ENCODE assay signal across 11 cellular contexts in genomic region chr11:66546966-66547661, GRCh38. TPM values are rescaled to one million over a fixed set of nuclear protein-coding genes. Genes with fewer than 3 reads are reported as not detected.
DNase-seq lines count a peak whose midpoint lies in the region; ATAC-seq and TF ChIP-seq lines count a peak whose summit lies in the region.
"Had no signal": no experiment of that assay in that cellular context is flagged by ENCODE, and none has a peak within 500 bp of the region (broad histone marks: within the 10 kb centered on the region; RNA-seq: fewer than 3 reads in every experiment).

No MANE protein-coding gene starts in this region.

- peak overlapping the region; percentile 33 for H3K27ac Mint-ChIP-seq in activated CD4-positive, alpha-beta T cell treated with anti-CD3 and anti-CD28 coated beads for 36 hours
- peak overlapping the region; percentile 85 for H3K27ac Mint-ChIP-seq in stimulated activated effector memory CD8-positive, alpha-beta T cell treated with anti-CD3 and anti-CD28 coated beads, Interleukin-12 subunit alpha, Interleukin-12 subunit beta, amount 100 ng/mL, for 72 hours

- 20 to 52% methylated on average over 1 to 2 of the region's 18 CpGs for WGBS in gastroesophageal sphincter (ENCODE audit: low coverage in 1 of 2), 2 donors

- H3K9me3 Mint-ChIP-seq in activated CD4-positive, alpha-beta T cell treated with anti-CD3 and anti-CD28 coated beads for 36 hours (ENCODE audit: low read depth), result no peaks in the 10 kb centered on the region
- H3K9me3 Mint-ChIP-seq in stimulated activated effector memory CD8-positive, alpha-beta T cell treated with anti-CD3 and anti-CD28 coated beads, Interleukin-12 subunit alpha, Interleukin-12 subunit beta, amount 100 ng/mL, for 72 hours, result no peaks in the 10 kb centered on the region

- H3K4me1 ChIP-seq in PC-3 (ENCODE audit: insufficient read depth, low read length), result peaks cover 17% of the 10 kb centered on the region
- peaks cover 3 to 55% (median 18%) of the 10 kb centered on the region in 3 donors for H3K4me1 ChIP-seq in gastroesophageal sphincter

- no TSS peak for BruUV-seq in PC-3 (replicated peaks; lab: Mats Ljungman, UMichigan)

- H3K4me1 Mint-ChIP-seq in activated CD4-positive, alpha-beta T cell treated with anti-CD3 and anti-CD28 coated beads for 36 hours, result peaks cover 20% of the 10 kb centered on the region
- peaks cover 40% of the 10 kb centered on the region for H3K4me1 Mint-ChIP-seq in stimulated activated effector memory CD8-positive, alpha-beta T cell treated with anti-CD3 and anti-CD28 coated beads, Interleukin-12 subunit alpha, Interleukin-12 subunit beta, amount 100 ng/mL, for 72 hours

- no peak for TF ChIP-seq POLR2A in gastroesophageal sphincter (IDR thresholded peaks at IDR 0.05)

- H3K36me3 Mint-ChIP-seq in activated CD4-positive, alpha-beta T cell treated with anti-CD3 and anti-CD28 coated beads for 36 hours (ENCODE audit: low read depth), result no peaks in the 10 kb centered on the region
- H3K36me3 Mint-ChIP-seq in stimulated activated effector memory CD8-positive, alpha-beta T cell treated with anti-CD3 and anti-CD28 coated beads, Interleukin-12 subunit alpha, Interleukin-12 subunit beta, amount 100 ng/mL, for 72 hours, result peaks cover 6% of the 10 kb centered on the region

- no peaks in the 10 kb centered on the region for H3F3A ChIP-seq in PC-3 (ENCODE audit: low read length, unreplicated experiment)

- no peaks in the 10 kb centered on the region for H3K27me3 ChIP-seq in PC-3 (ENCODE audit: low read length)
- H3K27me3 ChIP-seq in gastroesophageal sphincter, result no peaks in the 10 kb centered on the region

- H3K36me3 ChIP-seq in PC-3 (ENCODE audit: low read depth, low read length) (no peaks in the 10 kb centered on the region), gastroesophageal sphincter (peaks cover 0 to 17% of the 10 kb centered on the region in 2 donors)

- no peaks in the 10 kb centered on the region for H3K9me2 ChIP-seq in PC-3 (replicated peaks; ENCODE audit: low read length)

- H4K20me1 ChIP-seq in PC-3 (ENCODE audit: low read length), result no peaks in the 10 kb centered on the region

- DNase-seq in activated CD4-positive, alpha-beta T cell treated with anti-CD3 and anti-CD28 coated beads for 36 hours, result no peak
- no peak for DNase-seq in activated CD4-positive, alpha-beta T cell treated with anti-CD3 and anti-CD28 coated beads for 4 hours
- DNase-seq in PC-3 (no peak), inferior parietal cortex (ENCODE audit: extremely low spot score) (no peak), NCI-H2107 treated with DMSO at 0.1 percent for 48 hours (lab: John Stamatoyannopoulos, UW; ENCODE audit: unreplicated experiment) (no peak)
- no peak for DNase-seq in stimulated activated effector memory CD8-positive, alpha-beta T cell treated with anti-CD3 and anti-CD28 coated beads, Interleukin-12 subunit alpha, Interleukin-12 subunit beta, amount 100 ng/mL, for 72 hours (ENCODE audit: low spot score in 2 of 2)
- DNase-seq: activated CD4-positive, alpha-beta T cell treated with anti-CD3 and anti-CD28 coated beads, Interleukin-2, amount 50 U/mL, for 4 hours; NCI-H226 had no signal

- no peak for TF ChIP-seq CTCF in PC-3 (conservative IDR thresholded peaks at IDR 0.05; ENCODE audit: low read depth, low read length)
- TF ChIP-seq CTCF in gastroesophageal sphincter (IDR thresholded peaks at IDR 0.05), result no peak

- no peak for TF ChIP-seq EP300 in gastroesophageal sphincter (IDR thresholded peaks at IDR 0.05)

- intact Hi-C loops in activated CD4-positive, alpha-beta T cell treated with anti-CD3 and anti-CD28 coated beads for 36 hours (cut with DNase I, micrococcal nuclease), result loop anchor here (1.0 to 2.0 kb wide), 15 partner anchors 32 to 572 kb away; partner anchors contain the start of genes RBM14 (in 2 of the 2), BBS1 (in 1 of the 2), CCDC87 (in 1 of the 2) and CCS (in 1 of the 2)
- intact Hi-C loops in PC-3 (cut with micrococcal nuclease), result loop anchor here (1.0 to 2.0 kb wide), 2 partner anchors 45 to 70 kb away; partner anchors contain the start of gene RBM14

- H3K4me3 ChIP-seq in PC-3 (ENCODE audit: low read length), result no peak overlapping the region; the same call in 1 of the 2 replicates
- H3K4me3 ChIP-seq in gastroesophageal sphincter, result peak overlapping the region in 1 of 2 donors; percentile 91

- CTCF ChIA-PET in activated CD4-positive, alpha-beta T cell treated with anti-CD3 and anti-CD28 coated beads for 36 hours (lab: Charles Lee), result interaction anchor here (1.0 to 1.5 kb wide), 5 partner anchors 8 to 91 kb away, joined by 3 to 5 read pairs (median 4); partner anchors contain the start of genes CTSF, DPP3 and RBM4
- CTCF ChIA-PET in PC-3 (lab: Charles Lee), result no interaction called here

- peaks cover 5% of the 10 kb centered on the region for H3K27me3 Mint-ChIP-seq in activated CD4-positive, alpha-beta T cell treated with anti-CD3 and anti-CD28 coated beads for 36 hours

- no peak for ATAC-seq in activated CD4-positive, alpha-beta T cell treated with anti-CD3 and anti-CD28 coated beads for 36 hours
- ATAC-seq in PC-3 (no peak), gastroesophageal sphincter (no peak), HG03521 (IDR thresholded peaks at IDR 0.05; ENCODE audit: unreplicated experiment) (no peak)
- no peak for ATAC-seq in stimulated activated effector memory CD8-positive, alpha-beta T cell treated with anti-CD3 and anti-CD28 coated beads, Interleukin-12 subunit alpha, Interleukin-12 subunit beta, amount 100 ng/mL, for 72 hours

- POLR2A ChIA-PET in activated CD4-positive, alpha-beta T cell treated with anti-CD3 and anti-CD28 coated beads for 36 hours (lab: Charles Lee), result interaction anchor here (2.4 kb wide), 1 partner anchor 131 kb away, joined by 7 read pairs; no protein-coding TSS in a partner anchor
- POLR2A ChIA-PET in PC-3 (lab: Charles Lee; ENCODE audit: unreplicated experiment), result no interaction called here

- peak overlapping the region; percentile 76 for H3K4me3 Mint-ChIP-seq in activated CD4-positive, alpha-beta T cell treated with anti-CD3 and anti-CD28 coated beads for 36 hours
- peak overlapping the region; percentile 82 for H3K4me3 Mint-ChIP-seq in stimulated activated effector memory CD8-positive, alpha-beta T cell treated with anti-CD3 and anti-CD28 coated beads, Interleukin-12 subunit alpha, Interleukin-12 subunit beta, amount 100 ng/mL, for 72 hours

- H3K4me2 ChIP-seq in PC-3 (ENCODE audit: low read length), result peak overlapping the region; percentile 88

- peak overlapping the region; percentile 96; the same call in 1 of the 2 replicates for H2AFZ ChIP-seq in PC-3 (ENCODE audit: low read length)

- H3K9me3 ChIP-seq in PC-3 (ENCODE audit: low read length), result no peaks in the 10 kb centered on the region
- H3K9me3 ChIP-seq in gastroesophageal sphincter, result no peaks in the 10 kb centered on the region

- no peak overlapping the region for H3K9ac ChIP-seq in PC-3 (ENCODE audit: low read length)

- no peak overlapping the region for H3K27ac ChIP-seq in PC-3 (ENCODE audit: low read length)
- peak overlapping the region in 3 of 4 donors; percentile 84 to 87 (median 84) for H3K27ac ChIP-seq in gastroesophageal sphincter

- H3K79me2 ChIP-seq in PC-3 (ENCODE audit: low read length), result 0 out of 2 replicates have a peak, but pooled peaks cover 4% of the 10 kb centered on the region

RNA-seq across cellular contexts. Expression of gene ACTN3, which starts 0.4 kb away (rescaled TPM):
- under 1 TPM; 0.26 to 0.27 TPM for total RNA-seq in activated CD4-positive, alpha-beta T cell treated with anti-CD3 and anti-CD28 coated beads for 36 hours
- total RNA-seq in PC-3 (2014; rRNA removed), result not detected in 2 replicates
- not detected for total RNA-seq in gastroesophageal sphincter
- total RNA-seq: mononuclear cell had no signal

RNA-seq across cellular contexts. Expression of gene ZDHHC24, which starts 1.3 kb away (rescaled TPM):
- total RNA-seq in activated CD4-positive, alpha-beta T cell treated with anti-CD3 and anti-CD28 coated beads for 36 hours, result 10 to 100 TPM in 1 of 2 experiments, 1 to 10 TPM in 1; 9.7 to 11.3 TPM
- total RNA-seq in PC-3 (2014; rRNA removed) (15.1 and 19.7 TPM in 2 replicates), gastroesophageal sphincter (10 to 100 TPM in 2 of 4 donors, 1 to 10 TPM in 2; 5.9 to 12.1 (median 10.4) TPM)

RNA-seq across cellular contexts. Expression of gene CTSF, which starts 21.3 kb away (rescaled TPM):
- total RNA-seq in activated CD4-positive, alpha-beta T cell treated with anti-CD3 and anti-CD28 coated beads for 36 hours, result 1 to 10 TPM; 1.3 to 2.0 TPM
- 9.4 and 11.8 TPM in 2 replicates for total RNA-seq in PC-3 (2014; rRNA removed)
- 100 to 1,000 TPM in 1 of 4 donors, 10 to 100 TPM in 3; 65.1 to 114 (median 88.4) TPM for total RNA-seq in gastroesophageal sphincter

RNA-seq across cellular contexts. Expression of gene BBS1, which starts 36.7 kb away (rescaled TPM):
- total RNA-seq in activated CD4-positive, alpha-beta T cell treated with anti-CD3 and anti-CD28 coated beads for 36 hours, result 10 to 100 TPM in 1 of 2 experiments, 1 to 10 TPM in 1; 9.4 to 10.7 TPM
- 24.4 and 28.4 TPM in 2 replicates for total RNA-seq in PC-3 (2014; rRNA removed)
- 10 to 100 TPM; 49.2 to 95.1 (median 82.9) TPM for total RNA-seq in gastroesophageal sphincter

RNA-seq across cellular contexts. Expression of gene CCDC87, which starts 45.7 kb away (rescaled TPM):
- total RNA-seq in activated CD4-positive, alpha-beta T cell treated with anti-CD3 and anti-CD28 coated beads for 36 hours, result under 1 TPM; 0.09 to 0.14 TPM
- 0.69 TPM in 1 of 2 replicates, not detected in the other for total RNA-seq in PC-3 (2014; rRNA removed)
- 1 to 10 TPM in 3 of 4 donors, under 1 TPM in 1; 0.27 to 1.2 (median 1.1) TPM for total RNA-seq in gastroesophageal sphincter
